ENCODE assay signal across 1 cellular context in the genomic region with DNA sequence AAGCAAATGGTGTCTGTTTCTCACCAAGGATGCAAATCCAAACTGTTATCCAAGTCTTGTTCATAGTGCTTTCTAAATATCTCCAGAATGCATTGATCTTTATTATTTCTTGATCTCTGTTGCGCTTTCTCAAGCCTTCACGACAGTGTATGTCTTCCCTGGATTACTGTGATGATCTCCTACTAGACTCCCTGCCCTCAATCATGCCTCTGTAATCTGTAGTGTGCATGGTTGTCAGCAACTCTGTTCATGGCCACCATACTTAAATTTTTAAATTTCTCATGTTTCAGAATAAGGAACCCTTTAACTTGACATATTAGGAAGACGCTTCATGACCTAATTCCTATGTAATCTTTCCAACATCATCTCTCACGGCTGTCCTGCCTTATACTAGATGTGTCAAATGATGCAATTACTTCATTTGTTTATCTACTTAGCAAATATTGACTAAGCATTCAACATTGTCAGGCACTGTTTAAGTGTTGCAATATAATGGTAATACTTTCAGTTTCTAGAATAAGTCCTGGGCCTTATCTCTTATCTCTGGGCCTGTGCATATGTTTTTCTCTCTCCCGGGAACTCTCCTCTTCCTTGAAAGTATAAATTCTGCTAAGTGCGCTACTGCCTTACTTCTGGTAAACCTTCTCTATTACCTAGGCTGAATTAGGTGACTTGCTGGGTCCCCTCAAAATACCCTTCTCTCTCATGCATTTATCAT.
TF ChIP-seq lines count a peak whose summit lies in the region.

No MANE protein-coding gene starts in this region.

TF ChIP-seq in K562, 482 proteins besides CTCF, POLR2A, EP300 and RAD21 (continued from another document and continues in another):
- TF ChIP-seq TAF1 (IDR thresholded peaks at IDR 0.05; ENCODE audit: control insufficient read depth, extremely low read depth, insufficient read depth, low read length, severe bottlenecking) (no peak), SIN3A (IDR thresholded peaks at IDR 0.05; ENCODE audit: borderline replicate concordance in 2 of 2, control insufficient read depth in 1 of 2, low read depth in 2 of 2, low read length in 2 of 2) (no peak), CBX5 (IDR thresholded peaks at IDR 0.05; ENCODE audit: borderline replicate concordance, low read depth) (no peak), FOXJ2 (tag; IDR thresholded peaks at IDR 0.05) (peak; percentile 96), ARID3A (IDR thresholded peaks at IDR 0.05; ENCODE audit: borderline replicate concordance, low read depth, low read length) (no peak), SPI1 (IDR thresholded peaks at IDR 0.05; ENCODE audit: borderline replicate concordance, low read depth, low read length) (no peak), ZBED1 (IDR thresholded peaks at IDR 0.05) (no peak), CCAR2 (IDR thresholded peaks at IDR 0.05; ENCODE audit: low read depth, low read length) (no peak), PHF20 (IDR thresholded peaks at IDR 0.05; ENCODE audit: partially characterized antibody) (no peak), ELF2 (CRISPR knock-in tag; IDR thresholded peaks at IDR 0.05) (no peak), ZNF175 (CRISPR knock-in tag; IDR thresholded peaks at IDR 0.05; ENCODE audit: low read depth) (peak; percentile 55; the same call in 1 of the 2 replicates), ZNF212 (CRISPR knock-in tag; IDR thresholded peaks at IDR 0.05) (no peak), GABPB2 (CRISPR knock-in tag; conservative IDR thresholded peaks at IDR 0.05) (no peak), ETV5 (CRISPR knock-in tag; IDR thresholded peaks at IDR 0.05; ENCODE audit: low read depth) (no peak), SRSF1 (IDR thresholded peaks at IDR 0.05; ENCODE audit: low read depth, low read length) (no peak), SMC3 (conservative IDR thresholded peaks at IDR 0.05; ENCODE audit: insufficient read depth, low read depth, low read length) (no peak), RCOR1 (IDR thresholded peaks at IDR 0.05; ENCODE audit: borderline replicate concordance in 1 of 2, low read depth in 2 of 2, low read length in 2 of 2) (peak in 1 of 2 experiments; percentile 74; a peak in 1 of 4 replicates), ZBTB1 (CRISPR knock-in tag; IDR thresholded peaks at IDR 0.05; ENCODE audit: borderline replicate concordance, low read depth) (no peak), ZNF551 (CRISPR knock-in tag; IDR thresholded peaks at IDR 0.05) (no peak), SMAD4 (CRISPR knock-in tag; conservative IDR thresholded peaks at IDR 0.05) (0 out of 2 replicates have a peak, but pooled peaks have one; percentile 47), ZHX1 (conservative IDR thresholded peaks at IDR 0.05; ENCODE audit: low read length) (no peak), E2F5 (CRISPR knock-in tag; IDR thresholded peaks at IDR 0.05) (no peak), ATF7 (IDR thresholded peaks at IDR 0.05) (peak; percentile 98), MTA3 (IDR thresholded peaks at IDR 0.05; ENCODE audit: borderline replicate concordance) (peak; percentile 49; the same call in 1 of the 2 replicates), ZEB2 (IDR thresholded peaks at IDR 0.05) (peak; percentile 74), SP2 (IDR thresholded peaks at IDR 0.05; ENCODE audit: extremely low read depth, low read depth, low read length, poor library complexity, severe bottlenecking) (no peak), LARP7 (IDR thresholded peaks at IDR 0.05) (no peak), SIX5 (IDR thresholded peaks at IDR 0.05; ENCODE audit: borderline replicate concordance in 1 of 2, insufficient read depth in 1 of 2, low read depth in 1 of 2, low read length in 2 of 2) (no peak), MNT (conservative IDR thresholded peaks at IDR 0.05) (no peak), FOXM1 (IDR thresholded peaks at IDR 0.05; ENCODE audit: low read depth) (no peak; the same call in 1 of the 2 replicates), FOXM1 (CRISPR knock-in tag; IDR thresholded peaks at IDR 0.05; ENCODE audit: low read depth) (no peak), ZNF384 (IDR thresholded peaks at IDR 0.05; ENCODE audit: low read depth, low read length) (no peak), WHSC1 (IDR thresholded peaks at IDR 0.05; ENCODE audit: low read length) (no peak), GTF2F1 (IDR thresholded peaks at IDR 0.05; ENCODE audit: low read depth, low read length) (no peak), ZNF717 (CRISPR knock-in tag; IDR thresholded peaks at IDR 0.05) (no peak)
- TF ChIP-seq, protein P1, sequence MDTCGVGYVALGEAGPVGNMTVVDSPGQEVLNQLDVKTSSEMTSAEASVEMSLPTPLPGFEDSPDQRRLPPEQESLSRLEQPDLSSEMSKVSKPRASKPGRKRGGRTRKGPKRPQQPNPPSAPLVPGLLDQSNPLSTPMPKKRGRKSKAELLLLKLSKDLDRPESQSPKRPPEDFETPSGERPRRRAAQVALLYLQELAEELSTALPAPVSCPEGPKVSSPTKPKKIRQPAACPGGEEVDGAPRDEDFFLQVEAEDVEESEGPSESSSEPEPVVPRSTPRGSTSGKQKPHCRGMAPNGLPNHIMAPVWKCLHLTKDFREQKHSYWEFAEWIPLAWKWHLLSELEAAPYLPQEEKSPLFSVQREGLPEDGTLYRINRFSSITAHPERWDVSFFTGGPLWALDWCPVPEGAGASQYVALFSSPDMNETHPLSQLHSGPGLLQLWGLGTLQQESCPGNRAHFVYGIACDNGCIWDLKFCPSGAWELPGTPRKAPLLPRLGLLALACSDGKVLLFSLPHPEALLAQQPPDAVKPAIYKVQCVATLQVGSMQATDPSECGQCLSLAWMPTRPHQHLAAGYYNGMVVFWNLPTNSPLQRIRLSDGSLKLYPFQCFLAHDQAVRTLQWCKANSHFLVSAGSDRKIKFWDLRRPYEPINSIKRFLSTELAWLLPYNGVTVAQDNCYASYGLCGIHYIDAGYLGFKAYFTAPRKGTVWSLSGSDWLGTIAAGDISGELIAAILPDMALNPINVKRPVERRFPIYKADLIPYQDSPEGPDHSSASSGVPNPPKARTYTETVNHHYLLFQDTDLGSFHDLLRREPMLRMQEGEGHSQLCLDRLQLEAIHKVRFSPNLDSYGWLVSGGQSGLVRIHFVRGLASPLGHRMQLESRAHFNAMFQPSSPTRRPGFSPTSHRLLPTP (IDR thresholded peaks at IDR 0.05; ENCODE audit: borderline replicate concordance, extremely low read depth, insufficient read length), result no peak
- TF ChIP-seq, protein P2, sequence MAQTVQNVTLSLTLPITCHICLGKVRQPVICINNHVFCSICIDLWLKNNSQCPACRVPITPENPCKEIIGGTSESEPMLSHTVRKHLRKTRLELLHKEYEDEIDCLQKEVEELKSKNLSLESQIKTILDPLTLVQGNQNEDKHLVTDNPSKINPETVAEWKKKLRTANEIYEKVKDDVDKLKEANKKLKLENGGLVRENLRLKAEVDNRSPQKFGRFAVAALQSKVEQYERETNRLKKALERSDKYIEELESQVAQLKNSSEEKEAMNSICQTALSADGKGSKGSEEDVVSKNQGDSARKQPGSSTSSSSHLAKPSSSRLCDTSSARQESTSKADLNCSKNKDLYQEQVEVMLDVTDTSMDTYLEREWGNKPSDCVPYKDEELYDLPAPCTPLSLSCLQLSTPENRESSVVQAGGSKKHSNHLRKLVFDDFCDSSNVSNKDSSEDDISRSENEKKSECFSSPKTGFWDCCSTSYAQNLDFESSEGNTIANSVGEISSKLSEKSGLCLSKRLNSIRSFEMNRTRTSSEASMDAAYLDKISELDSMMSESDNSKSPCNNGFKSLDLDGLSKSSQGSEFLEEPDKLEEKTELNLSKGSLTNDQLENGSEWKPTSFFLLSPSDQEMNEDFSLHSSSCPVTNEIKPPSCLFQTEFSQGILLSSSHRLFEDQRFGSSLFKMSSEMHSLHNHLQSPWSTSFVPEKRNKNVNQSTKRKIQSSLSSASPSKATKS (CRISPR knock-in tag; IDR thresholded peaks at IDR 0.05), result no peak
- TF ChIP-seq, protein P3, sequence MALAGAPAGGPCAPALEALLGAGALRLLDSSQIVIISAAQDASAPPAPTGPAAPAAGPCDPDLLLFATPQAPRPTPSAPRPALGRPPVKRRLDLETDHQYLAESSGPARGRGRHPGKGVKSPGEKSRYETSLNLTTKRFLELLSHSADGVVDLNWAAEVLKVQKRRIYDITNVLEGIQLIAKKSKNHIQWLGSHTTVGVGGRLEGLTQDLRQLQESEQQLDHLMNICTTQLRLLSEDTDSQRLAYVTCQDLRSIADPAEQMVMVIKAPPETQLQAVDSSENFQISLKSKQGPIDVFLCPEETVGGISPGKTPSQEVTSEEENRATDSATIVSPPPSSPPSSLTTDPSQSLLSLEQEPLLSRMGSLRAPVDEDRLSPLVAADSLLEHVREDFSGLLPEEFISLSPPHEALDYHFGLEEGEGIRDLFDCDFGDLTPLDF (CRISPR knock-in tag; IDR thresholded peaks at IDR 0.05), result no peak
- TF ChIP-seq, protein P4, sequence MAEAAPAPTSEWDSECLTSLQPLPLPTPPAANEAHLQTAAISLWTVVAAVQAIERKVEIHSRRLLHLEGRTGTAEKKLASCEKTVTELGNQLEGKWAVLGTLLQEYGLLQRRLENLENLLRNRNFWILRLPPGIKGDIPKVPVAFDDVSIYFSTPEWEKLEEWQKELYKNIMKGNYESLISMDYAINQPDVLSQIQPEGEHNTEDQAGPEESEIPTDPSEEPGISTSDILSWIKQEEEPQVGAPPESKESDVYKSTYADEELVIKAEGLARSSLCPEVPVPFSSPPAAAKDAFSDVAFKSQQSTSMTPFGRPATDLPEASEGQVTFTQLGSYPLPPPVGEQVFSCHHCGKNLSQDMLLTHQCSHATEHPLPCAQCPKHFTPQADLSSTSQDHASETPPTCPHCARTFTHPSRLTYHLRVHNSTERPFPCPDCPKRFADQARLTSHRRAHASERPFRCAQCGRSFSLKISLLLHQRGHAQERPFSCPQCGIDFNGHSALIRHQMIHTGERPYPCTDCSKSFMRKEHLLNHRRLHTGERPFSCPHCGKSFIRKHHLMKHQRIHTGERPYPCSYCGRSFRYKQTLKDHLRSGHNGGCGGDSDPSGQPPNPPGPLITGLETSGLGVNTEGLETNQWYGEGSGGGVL (CRISPR knock-in tag; IDR thresholded peaks at IDR 0.05), result no peak
- TF ChIP-seq, protein P5, sequence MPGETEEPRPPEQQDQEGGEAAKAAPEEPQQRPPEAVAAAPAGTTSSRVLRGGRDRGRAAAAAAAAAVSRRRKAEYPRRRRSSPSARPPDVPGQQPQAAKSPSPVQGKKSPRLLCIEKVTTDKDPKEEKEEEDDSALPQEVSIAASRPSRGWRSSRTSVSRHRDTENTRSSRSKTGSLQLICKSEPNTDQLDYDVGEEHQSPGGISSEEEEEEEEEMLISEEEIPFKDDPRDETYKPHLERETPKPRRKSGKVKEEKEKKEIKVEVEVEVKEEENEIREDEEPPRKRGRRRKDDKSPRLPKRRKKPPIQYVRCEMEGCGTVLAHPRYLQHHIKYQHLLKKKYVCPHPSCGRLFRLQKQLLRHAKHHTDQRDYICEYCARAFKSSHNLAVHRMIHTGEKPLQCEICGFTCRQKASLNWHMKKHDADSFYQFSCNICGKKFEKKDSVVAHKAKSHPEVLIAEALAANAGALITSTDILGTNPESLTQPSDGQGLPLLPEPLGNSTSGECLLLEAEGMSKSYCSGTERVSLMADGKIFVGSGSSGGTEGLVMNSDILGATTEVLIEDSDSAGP (CRISPR knock-in tag; IDR thresholded peaks at IDR 0.05), result no peak
- TF ChIP-seq, protein P6, sequence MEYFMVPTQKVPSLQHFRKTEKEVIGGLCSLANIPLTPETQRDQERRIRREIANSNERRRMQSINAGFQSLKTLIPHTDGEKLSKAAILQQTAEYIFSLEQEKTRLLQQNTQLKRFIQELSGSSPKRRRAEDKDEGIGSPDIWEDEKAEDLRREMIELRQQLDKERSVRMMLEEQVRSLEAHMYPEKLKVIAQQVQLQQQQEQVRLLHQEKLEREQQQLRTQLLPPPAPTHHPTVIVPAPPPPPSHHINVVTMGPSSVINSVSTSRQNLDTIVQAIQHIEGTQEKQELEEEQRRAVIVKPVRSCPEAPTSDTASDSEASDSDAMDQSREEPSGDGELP (CRISPR knock-in tag; IDR thresholded peaks at IDR 0.05; ENCODE audit: borderline replicate concordance), result no peak
